ENCODE assay signal across 33 cellular contexts in genomic region chr3:85397434-85397833, GRCh38.
"Had no signal": no experiment of that assay in that cellular context is flagged by ENCODE, and none has a peak within 500 bp of the region (broad histone marks: within the 10 kb centered on the region; RNA-seq: fewer than 3 reads in every experiment).

No MANE protein-coding gene starts in this region.

- H3K9me3 ChIP-seq: adrenal gland, ascending aorta, body of pancreas, breast epithelium had no signal

- ATAC-seq: activated naive CD4-positive, alpha-beta T cell treated with anti-CD3 and anti-CD28 coated beads, Interleukin-2, amount 50 U/mL, for 72 hours; activated naive CD8-positive, alpha-beta T cell treated with anti-CD3 and anti-CD28 coated beads, Interleukin-2, amount 50 U/mL, for 24 hours; activated T-cell treated with anti-CD3 and anti-CD28 coated beads, Interleukin-2, amount 50 U/mL, for 4 hours; activated T-cell treated with anti-CD3 and anti-CD28 coated beads, Interleukin-2, amount 50 U/mL, for 72 hours; activated T-helper 17 cell treated with anti-CD3 and anti-CD28 coated beads, Interleukin-2, amount 50 U/mL, for 72 hours; body of pancreas had no signal

- H3K27ac ChIP-seq: adrenal gland, ascending aorta, body of pancreas, brain microvascular endothelial cell, breast epithelium, cardiac muscle cell had no signal

- FAIRE-seq: astrocyte had no signal

- H3K4me3 ChIP-seq: adrenal gland, ascending aorta, body of pancreas, breast epithelium, cardiac muscle cell had no signal

- H3K36me3 ChIP-seq: adrenal gland, ascending aorta, brain microvascular endothelial cell, breast epithelium, cardiac muscle cell had no signal

- DNase-seq: activated effector memory CD4-positive, alpha-beta T cell treated with anti-CD3 and anti-CD28 coated beads, Interleukin-2, amount 50 U/mL, for 16 hours; activated effector memory CD4-positive, alpha-beta T cell treated with Interleukin-2 at 50 U/mL for 16 hours; activated gamma-delta T cell; activated gamma-delta T cell treated with Interleukin-2 at 50 U/mL for 16 hours; activated naive CD4-positive, alpha-beta T cell; activated naive CD4-positive, alpha-beta T cell treated with anti-CD3 and anti-CD28 coated beads for 36 hours; activated naive CD4-positive, alpha-beta T cell treated with anti-CD3 and anti-CD28 coated beads, Interleukin-2, amount 10 ng/mL, durations not matched to agents 7 days and 5 days; activated naive CD4-positive, alpha-beta T cell treated with anti-CD3 and anti-CD28 coated beads, Interleukin-2, amount 50 U/mL, for 16 hours; activated naive CD4-positive, alpha-beta T cell treated with Interleukin-2 at 50 U/mL for 16 hours; activated naive CD8-positive, alpha-beta T cell treated with anti-CD3 and anti-CD28 coated beads for 36 hours; activated naive CD8-positive, alpha-beta T cell treated with anti-CD3 and anti-CD28 coated beads, Interleukin-2, amount 10 ng/mL, durations not matched to agents 7 days and 5 days; activated naive CD8-positive, alpha-beta T cell treated with anti-CD3 and anti-CD28 coated beads, Interleukin-2, amount 50 U/mL, for 24 hours; activated T-cell treated with anti-CD3 and anti-CD28 coated beads, Interleukin-2, amount 50 U/mL, for 1 hour; activated T-cell treated with anti-CD3 and anti-CD28 coated beads, Interleukin-2, amount 50 U/mL, for 24 hours; activated T-cell treated with anti-CD3 and anti-CD28 coated beads, Interleukin-2, amount 50 U/mL, for 4 hours; activated T-cell treated with anti-CD3 and anti-CD28 coated beads, Interleukin-2, amount 50 U/mL, for 48 hours; activated T-cell treated with anti-CD3 and anti-CD28 coated beads, Interleukin-2, amount 50 U/mL, for 72 hours; adrenal gland; amniotic stem cell; amygdala; anterior cingulate cortex; aorta; body of pancreas; brain microvascular endothelial cell; caudate nucleus; central memory CD4-positive, alpha-beta T cell; cerebellar nuclear complex had no signal

- H3K27me3 ChIP-seq: adrenal gland, ascending aorta, body of pancreas, brain microvascular endothelial cell, breast epithelium, cardiac muscle cell had no signal

- H3K4me1 ChIP-seq: adrenal gland, ascending aorta, body of pancreas, breast epithelium had no signal
